ENCODE assay signal across 8 cellular contexts in genomic region chr1:154937988-154938386, GRCh38. TPM values are rescaled to one million over a fixed set of nuclear protein-coding genes. Genes with fewer than 3 reads are reported as not detected.
DNase-seq lines count a peak whose midpoint lies in the region; ATAC-seq and TF ChIP-seq lines count a peak whose summit lies in the region.

No MANE protein-coding gene starts in this region.

- peaks cover 0 to 5% of the 10 kb centered on the region in 2 donors for H3K4me1 ChIP-seq in breast epithelium
- H3K4me1 ChIP-seq in muscle layer of colon (ENCODE audit: insufficient read depth, low read length): peaks cover 19% of the 10 kb centered on the region

- H3K27me3 ChIP-seq in breast epithelium (no peaks in the 10 kb centered on the region), muscle layer of colon (ENCODE audit: control insufficient read depth in 1 of 2, insufficient read depth in 2 of 2, low read length in 2 of 2) (no peaks in the 10 kb centered on the region)

- intact Hi-C loops in breast epithelium (cut with DNase I; ENCODE audit: low total_unique reads): loop anchor here (10.0 kb wide), 1 partner anchor 383 kb away; the partner anchor contains the start of gene UBE2Q1

- peak overlapping the region; percentile 42 for H3K9ac ChIP-seq in muscle layer of colon (ENCODE audit: low read length)

- peak overlapping the region; percentile 99 for H3K27ac Mint-ChIP-seq in stimulated activated naive CD8-positive, alpha-beta T cell treated with anti-CD3 and anti-CD28 coated beads, Interleukin-15, Interleukin-2, amounts not matched to agents 100 ng/mL and 50 ng/mL, for 24 hours

- DNase-seq in stimulated activated naive CD8-positive, alpha-beta T cell treated with anti-CD3 and anti-CD28 coated beads, Interleukin-15, Interleukin-2, amounts not matched to agents 100 U/mL and 50 U/mL, for 24 hours: no peak
- no peak for DNase-seq in breast epithelium (ENCODE audit: low spot score in 2 of 2)
- no peak for DNase-seq in nucleus accumbens (lab: John Stamatoyannopoulos, UW)
- no peak for DNase-seq in DMS53 treated with DMSO at 0.1 percent for 48 hours (lab: John Stamatoyannopoulos, UW; ENCODE audit: unreplicated experiment)

- no peaks in the 10 kb centered on the region for H3K27me3 Mint-ChIP-seq in stimulated activated naive CD8-positive, alpha-beta T cell treated with anti-CD3 and anti-CD28 coated beads, Interleukin-15, Interleukin-2, amounts not matched to agents 100 ng/mL and 50 ng/mL, for 24 hours

- H3K36me3 ChIP-seq in breast epithelium (no peaks in the 10 kb centered on the region), muscle layer of colon (ENCODE audit: insufficient read depth, low read length) (no peaks in the 10 kb centered on the region)

- H3K4me1 Mint-ChIP-seq in stimulated activated naive CD8-positive, alpha-beta T cell treated with anti-CD3 and anti-CD28 coated beads, Interleukin-15, Interleukin-2, amounts not matched to agents 100 ng/mL and 50 ng/mL, for 24 hours (ENCODE audit: low read depth): peaks cover 69% of the 10 kb centered on the region

- H3K9me3 Mint-ChIP-seq in stimulated activated naive CD8-positive, alpha-beta T cell treated with anti-CD3 and anti-CD28 coated beads, Interleukin-15, Interleukin-2, amounts not matched to agents 100 ng/mL and 50 ng/mL, for 24 hours: no peaks in the 10 kb centered on the region

- peak overlapping the region; percentile 95 for H3K4me3 Mint-ChIP-seq in stimulated activated naive CD8-positive, alpha-beta T cell treated with anti-CD3 and anti-CD28 coated beads, Interleukin-15, Interleukin-2, amounts not matched to agents 100 ng/mL and 50 ng/mL, for 24 hours

- H3K27ac ChIP-seq in breast epithelium (peak overlapping the region; percentile 97 to 98), muscle layer of colon (ENCODE audit: low read depth, low read length) (peak overlapping the region; percentile 100)

- no peak for ATAC-seq in stimulated activated naive CD8-positive, alpha-beta T cell treated with anti-CD3 and anti-CD28 coated beads, Interleukin-15, Interleukin-2, amounts not matched to agents 100 U/mL and 50 U/mL, for 24 hours
- ATAC-seq in HG03342 (IDR thresholded peaks at IDR 0.05; ENCODE audit: unreplicated experiment): no peak
- no peak for ATAC-seq in GM18867 (IDR thresholded peaks at IDR 0.05; ENCODE audit: unreplicated experiment)

- H3K9me3 ChIP-seq in breast epithelium (no peaks in the 10 kb centered on the region), muscle layer of colon (ENCODE audit: low read length) (no peaks in the 10 kb centered on the region)

- no peak for TF ChIP-seq CTCF in breast epithelium (IDR thresholded peaks at IDR 0.05)

- TF ChIP-seq POLR2A in breast epithelium (IDR thresholded peaks at IDR 0.05): no peak

- no peaks in the 10 kb centered on the region for H3K36me3 Mint-ChIP-seq in stimulated activated naive CD8-positive, alpha-beta T cell treated with anti-CD3 and anti-CD28 coated beads, Interleukin-15, Interleukin-2, amounts not matched to agents 100 ng/mL and 50 ng/mL, for 24 hours (ENCODE audit: low read depth)

- H3K4me3 ChIP-seq in breast epithelium (peak overlapping the region; percentile 67 to 75 (median 69)), muscle layer of colon (ENCODE audit: low read depth in 1 of 2, low read length in 2 of 2) (peak overlapping the region in 1 of 2 donors; percentile 75)

RNA-seq across cellular contexts. Expression of gene PMVK, which starts 1.5 kb away (rescaled TPM):
- total RNA-seq in breast epithelium: 10 to 100 TPM; 15.0 to 16.7 (median 16.4) TPM

RNA-seq across cellular contexts. Expression of gene PBXIP1, which starts 17.9 kb away (rescaled TPM):
- 100 to 1,000 TPM in 2 of 3 donors, 10 to 100 TPM in 1; 79.3 to 156 (median 105) TPM for total RNA-seq in breast epithelium

RNA-seq across cellular contexts. Expression of gene PYGO2, which starts 23.6 kb away (rescaled TPM):
- total RNA-seq in breast epithelium: 10 to 100 TPM; 14.6 to 26.2 (median 20.3) TPM

RNA-seq across cellular contexts. Expression of gene SHC1, which starts 32.6 kb away (rescaled TPM):
- total RNA-seq in breast epithelium: 100 to 1,000 TPM in 2 of 3 donors, 10 to 100 TPM in 1; 94.4 to 177 (median 134) TPM

RNA-seq across cellular contexts. Expression of gene CKS1B, which starts 36.5 kb away (rescaled TPM):
- total RNA-seq in breast epithelium: 100 to 1,000 TPM in 1 of 3 donors, 10 to 100 TPM in 2; 44.6 to 104 (median 47.3) TPM
